21 cellular contexts compared by ENCODE assay signal in the genomic region with DNA sequence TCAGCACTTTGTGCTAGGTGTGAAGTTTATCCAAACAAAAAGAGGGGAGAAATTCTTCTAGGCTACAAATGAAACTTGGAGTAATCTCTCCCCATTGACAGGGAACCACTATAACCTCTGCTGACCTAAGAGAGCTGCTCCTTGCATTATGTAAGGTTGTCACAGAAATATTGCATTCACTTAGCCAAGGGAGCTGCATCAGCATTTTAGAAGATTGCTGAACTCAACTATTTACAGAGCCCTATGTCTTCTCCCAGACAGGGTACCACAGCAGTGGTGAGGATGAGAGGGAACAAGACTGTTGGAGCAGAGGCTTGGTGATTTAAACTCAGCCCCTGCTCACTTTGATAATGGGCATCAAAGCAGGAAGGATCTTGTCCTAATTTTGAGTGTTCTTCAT.
DNase-seq lines count a peak whose midpoint lies in the region; ATAC-seq, FAIRE-seq and TF ChIP-seq lines count a peak whose summit lies in the region.
"Had no signal": no experiment of that assay in that cellular context is flagged by ENCODE, and none has a peak within 500 bp of the region (broad histone marks: within the 10 kb centered on the region; RNA-seq: fewer than 3 reads in every experiment).

No MANE protein-coding gene starts in this region.

- H3K4me1 Mint-ChIP-seq in GM23338 (peaks cover 11% of the 10 kb centered on the region), natural killer cell (no peaks in the 10 kb centered on the region)
- H3K4me1 Mint-ChIP-seq: B cell had no signal

- no peak overlapping the region for H3K4me3 ChIP-seq in A549
- no peak overlapping the region for H3K4me3 ChIP-seq in GM23338
- H3K4me3 ChIP-seq: BLaER1 treated with 17β-estradiol and CSF1 and Interleukin-3, amounts not matched to agents 10 nM and 100 nM had no signal

- H3K4me2 ChIP-seq in A549, result no peak overlapping the region
- no peak overlapping the region for H3K4me2 ChIP-seq in GM23338
- H3K4me2 ChIP-seq: BLaER1 treated with 17β-estradiol and CSF1 and Interleukin-3, amounts not matched to agents 10 nM and 100 nM had no signal

- TF ChIP-seq EP300 in A549 (IDR thresholded peaks at IDR 0.05), result no peak

- H3K36me3 Mint-ChIP-seq in GM23338 (ENCODE audit: low read depth) (peaks cover 13% of the 10 kb centered on the region), natural killer cell (no peaks in the 10 kb centered on the region)
- H3K36me3 Mint-ChIP-seq: CD8-positive, alpha-beta T cell had no signal

- no peaks in the 10 kb centered on the region for H3K9me3 ChIP-seq in A549

- H3K27ac ChIP-seq in A549, result no peak overlapping the region
- H3K27ac ChIP-seq in GM23338 (ENCODE audit: low read depth), result no peak overlapping the region
- H3K27ac ChIP-seq: BLaER1 treated with 17β-estradiol and CSF1 and Interleukin-3, amounts not matched to agents 10 nM and 100 nM; C4-2B had no signal

- no peaks in the 10 kb centered on the region for H3K27me3 ChIP-seq in GM23338 (ENCODE audit: insufficient read depth)
- H3K27me3 ChIP-seq: BLaER1 treated with 17β-estradiol and CSF1 and Interleukin-3, amounts not matched to agents 10 nM and 100 nM had no signal

- intact Hi-C loops in natural killer cell (cut with micrococcal nuclease), result no loop called here

- H3K4me1 ChIP-seq in A549, result no peaks in the 10 kb centered on the region
- no peaks in the 10 kb centered on the region; the same call in 1 of the 2 replicates for H3K4me1 ChIP-seq in GM23338 (ENCODE audit: insufficient read depth)
- H3K4me1 ChIP-seq: BLaER1 treated with 17β-estradiol and CSF1 and Interleukin-3, amounts not matched to agents 10 nM and 100 nM; Caco-2 had no signal

- TF ChIP-seq RAD21 in A549 (conservative IDR thresholded peaks at IDR 0.05 in 1 of 2, IDR thresholded peaks at IDR 0.05 in 1 of 2), result no peak

- TF ChIP-seq CTCF in A549 (IDR thresholded peaks at IDR 0.05) (no peak), GM23338 (conservative IDR thresholded peaks at IDR 0.05; ENCODE audit: low read depth in 2 of 2) (no peak), natural killer cell (IDR thresholded peaks at IDR 0.05) (no peak)

- no peak for ATAC-seq in A549
- no peak for ATAC-seq in GM23338
- no peak for ATAC-seq in HG02678 (IDR thresholded peaks at IDR 0.05; ENCODE audit: unreplicated experiment)
- no peak for ATAC-seq in natural killer cell
- ATAC-seq: CD8-positive, alpha-beta T cell had no signal

- H3K9me2 ChIP-seq in GM23338 (ENCODE audit: insufficient read depth), result peaks cover 4% of the 10 kb centered on the region; the same call in 1 of the 2 replicates

- H3K9me3 Mint-ChIP-seq in GM23338 (peaks cover 28% of the 10 kb centered on the region), natural killer cell (peaks cover 2 to 3% of the 10 kb centered on the region in 2 donors)

- no peaks in the 10 kb centered on the region for H3F3A ChIP-seq in GM23338 (replicated peaks; ENCODE audit: low read depth)

- CTCF ChIA-PET in A549 (lab: Yijun Ruan, JAX), result no interaction called here

- FAIRE-seq in A549 (lab: Jason Lieb, UNC), result no peak
- FAIRE-seq: A204.1, D721Med, G401.6, GM12891, GM19239 had no signal

- H3K27ac Mint-ChIP-seq in GM23338 (no peak overlapping the region), natural killer cell (no peak overlapping the region)
- H3K27ac Mint-ChIP-seq: B cell; CD4-positive, alpha-beta T cell; CD8-positive, alpha-beta T cell had no signal

- H4K20me1 ChIP-seq in GM23338 (replicated peaks; ENCODE audit: insufficient read depth), result no peaks in the 10 kb centered on the region
- H4K20me1 ChIP-seq: BLaER1 treated with 17β-estradiol and CSF1 and Interleukin-3, amounts not matched to agents 10 nM and 100 nM had no signal

- peak overlapping the region; percentile 16; the same call in 1 of the 2 replicates for H2AFZ ChIP-seq in GM23338

- H3K27me3 Mint-ChIP-seq in GM23338 (ENCODE audit: insufficient read depth, low read depth, poor library complexity) (peaks cover 5% of the 10 kb centered on the region), natural killer cell (ENCODE audit: low read depth in 2 of 2) (no peaks in the 10 kb centered on the region)
- H3K27me3 Mint-ChIP-seq: B cell; CD4-positive, alpha-beta T cell had no signal

- no peaks in the 10 kb centered on the region for H3K79me2 ChIP-seq in GM23338 (replicated peaks; ENCODE audit: insufficient read depth)

- H3K36me3 ChIP-seq in GM23338 (ENCODE audit: insufficient read depth), result no peaks in the 10 kb centered on the region
- H3K36me3 ChIP-seq: BLaER1 treated with 17β-estradiol and CSF1 and Interleukin-3, amounts not matched to agents 10 nM and 100 nM had no signal

- DNase-seq in A549 (ENCODE audit: low read depth in 1 of 2, low spot score in 1 of 2) (no peak), GM23338 (ENCODE audit: low spot score) (no peak), RPMI8226 (peak; percentile 3), natural killer cell (no peak)
- DNase-seq: 8988T; AML-193; Caco-2; Calu3; CD4-positive, alpha-beta T cell; CD8-positive, alpha-beta T cell; DMS79 treated with DMSO at 0.1 percent for 48 hours; GF-D8 had no signal

- H3K4me3 Mint-ChIP-seq in GM23338 (no peak overlapping the region), natural killer cell (no peak overlapping the region)
- H3K4me3 Mint-ChIP-seq: B cell; CD4-positive, alpha-beta T cell; CD8-positive, alpha-beta T cell had no signal

- TF ChIP-seq POLR2A in A549 (IDR thresholded peaks at IDR 0.05; ENCODE audit: low read length), result no peak

- POLR2A ChIA-PET in A549 (lab: Yijun Ruan, JAX), result no interaction called here

TF ChIP-seq in A549, 52 proteins besides CTCF, POLR2A, EP300 and RAD21:
- TF ChIP-seq, protein P1, sequence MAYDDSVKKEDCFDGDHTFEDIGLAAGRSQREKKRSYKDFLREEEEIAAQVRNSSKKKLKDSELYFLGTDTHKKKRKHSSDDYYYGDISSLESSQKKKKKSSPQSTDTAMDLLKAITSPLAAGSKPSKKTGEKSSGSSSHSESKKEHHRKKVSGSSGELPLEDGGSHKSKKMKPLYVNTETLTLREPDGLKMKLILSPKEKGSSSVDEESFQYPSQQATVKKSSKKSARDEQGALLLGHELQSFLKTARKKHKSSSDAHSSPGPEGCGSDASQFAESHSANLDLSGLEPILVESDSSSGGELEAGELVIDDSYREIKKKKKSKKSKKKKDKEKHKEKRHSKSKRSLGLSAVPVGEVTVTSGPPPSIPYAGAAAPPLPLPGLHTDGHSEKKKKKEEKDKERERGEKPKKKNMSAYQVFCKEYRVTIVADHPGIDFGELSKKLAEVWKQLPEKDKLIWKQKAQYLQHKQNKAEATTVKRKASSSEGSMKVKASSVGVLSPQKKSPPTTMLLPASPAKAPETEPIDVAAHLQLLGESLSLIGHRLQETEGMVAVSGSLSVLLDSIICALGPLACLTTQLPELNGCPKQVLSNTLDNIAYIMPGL (CRISPR knock-in tag; IDR thresholded peaks at IDR 0.05; ENCODE audit: borderline replicate concordance), result no peak
- peak; percentile 60 for TF ChIP-seq MAFK (IDR thresholded peaks at IDR 0.05; ENCODE audit: partially characterized antibody)

TF ChIP-seq in GM23338, 12 proteins besides CTCF, POLR2A, EP300 and RAD21 (continues in another document):
- no peak for TF ChIP-seq POLR2AphosphoS5 (IDR thresholded peaks at IDR 0.05; ENCODE audit: low read depth)
